In genomic region chr10:5466451-5466996, GRCh38 we compare ENCODE assay signal across 11 cellular contexts. TPM values are rescaled to one million over a fixed set of nuclear protein-coding genes. Genes with fewer than 3 reads are reported as not detected.
DNase-seq lines count a peak whose midpoint lies in the region; ATAC-seq and TF ChIP-seq lines count a peak whose summit lies in the region.
"Had no signal": no experiment of that assay in that cellular context is flagged by ENCODE, and none has a peak within 500 bp of the region (broad histone marks: within the 10 kb centered on the region; RNA-seq: fewer than 3 reads in every experiment).

No MANE protein-coding gene starts in this region.

- no peaks in the 10 kb centered on the region for H3K9me3 Mint-ChIP-seq in progenitor cell of endocrine pancreas (ENCODE audit: low read depth)
- H3K9me3 Mint-ChIP-seq: activated naive CD4-positive, alpha-beta T cell treated with anti-CD3 and anti-CD28 coated beads, Interleukin-2, amount 50 U/mL, for 72 hours had no signal

- H3K36me3 Mint-ChIP-seq in progenitor cell of endocrine pancreas (ENCODE audit: insufficient read depth), result no peaks in the 10 kb centered on the region
- H3K36me3 Mint-ChIP-seq: activated naive CD4-positive, alpha-beta T cell treated with anti-CD3 and anti-CD28 coated beads, Interleukin-2, amount 50 U/mL, for 72 hours had no signal

- no peak overlapping the region for H3K4me3 ChIP-seq in fibroblast of villous mesenchyme (ENCODE audit: low read depth, low read length)

- intact Hi-C loops in head of caudate nucleus (cut with DNase I), result no loop called here

- H3K4me1 Mint-ChIP-seq in progenitor cell of endocrine pancreas (ENCODE audit: low read depth), result peaks cover 42% of the 10 kb centered on the region

- peak overlapping the region; percentile 61 for H3K4me3 Mint-ChIP-seq in progenitor cell of endocrine pancreas (ENCODE audit: low read depth)

- in situ Hi-C loops in GM13976 (cut with MboI; ENCODE audit: low sequenced_read_pairs, unreplicated experiment), result no loop called here

- ATAC-seq in HG03108 (IDR thresholded peaks at IDR 0.05; ENCODE audit: unreplicated experiment), result no peak

- peaks cover 5% of the 10 kb centered on the region for H3K27me3 Mint-ChIP-seq in progenitor cell of endocrine pancreas

- no peak for TF ChIP-seq CTCF in fibroblast of villous mesenchyme (IDR thresholded peaks at IDR 0.05; ENCODE audit: insufficient read depth, low read depth, low read length)
- no peak for TF ChIP-seq CTCF in progenitor cell of endocrine pancreas (IDR thresholded peaks at IDR 0.05; ENCODE audit: unreplicated experiment)
- TF ChIP-seq CTCF in GM13976 (IDR thresholded peaks at IDR 0.05; ENCODE audit: borderline replicate concordance, control extremely low read depth, extremely low read depth, insufficient read depth, missing control alignments), result no peak

- peak overlapping the region; percentile 98 for H3K27ac Mint-ChIP-seq in progenitor cell of endocrine pancreas
- H3K27ac Mint-ChIP-seq: activated naive CD4-positive, alpha-beta T cell treated with anti-CD3 and anti-CD28 coated beads, Interleukin-2, amount 50 U/mL, for 72 hours had no signal

- peak; percentile 99 for DNase-seq in ELF-1 (ENCODE audit: low read depth, low spot score)
- DNase-seq in NCI-H2196 treated with DMSO at 0.1 percent for 48 hours (lab: John Stamatoyannopoulos, UW; ENCODE audit: unreplicated experiment), result peak; percentile 80
- peak; percentile 70 for DNase-seq in fibroblast of villous mesenchyme (ENCODE audit: low read depth)
- DNase-seq in progenitor cell of endocrine pancreas (ENCODE audit: low spot score, unreplicated experiment), result no peak
- no peak for DNase-seq in NK-92 (lab: John Stamatoyannopoulos, UW; ENCODE audit: unreplicated experiment)
- DNase-seq in GM13976 (ENCODE audit: low spot score), result no peak
- no peak for DNase-seq in head of caudate nucleus
- DNase-seq: NCI-H1930 had no signal

RNA-seq across cellular contexts. Expression of gene CALML5, which starts 32.8 kb away (rescaled TPM):
- total RNA-seq in fibroblast of villous mesenchyme (not detected in 2 replicates), progenitor cell of endocrine pancreas (not detected in 2 replicates)
- total RNA-seq: activated naive CD4-positive, alpha-beta T cell treated with anti-CD3 and anti-CD28 coated beads, Interleukin-2, amount 50 U/mL, for 72 hours; skeletal muscle tissue had no signal

RNA-seq across cellular contexts. Expression of gene NET1, which starts 54.2 kb away (rescaled TPM):
- 17.7 and 23.3 TPM in 2 replicates for total RNA-seq in fibroblast of villous mesenchyme
- 97.5 and 103 TPM in 2 replicates for total RNA-seq in progenitor cell of endocrine pancreas

RNA-seq across cellular contexts. Expression of gene CALML3, which starts 58.2 kb away (rescaled TPM):
- total RNA-seq in fibroblast of villous mesenchyme (not detected in 2 replicates), progenitor cell of endocrine pancreas (not detected in 2 replicates)
- total RNA-seq: activated naive CD4-positive, alpha-beta T cell treated with anti-CD3 and anti-CD28 coated beads, Interleukin-2, amount 50 U/mL, for 72 hours; skeletal muscle tissue had no signal

Comparison
In these comparisons a context has a peak if more than half of its experiments do, and no peak if none do; other contexts are left out.
1. DNase-seq: peak in ELF-1 (single experiment), NCI-H2196 treated with DMSO at 0.1 percent for 48 hours (single experiment) and fibroblast of villous mesenchyme (single experiment); none in progenitor cell of endocrine pancreas (single experiment), NK-92 (single experiment), GM13976 (single experiment) and head of caudate nucleus (0 of 42).